15 cellular contexts compared by ENCODE assay signal in the genomic region with DNA sequence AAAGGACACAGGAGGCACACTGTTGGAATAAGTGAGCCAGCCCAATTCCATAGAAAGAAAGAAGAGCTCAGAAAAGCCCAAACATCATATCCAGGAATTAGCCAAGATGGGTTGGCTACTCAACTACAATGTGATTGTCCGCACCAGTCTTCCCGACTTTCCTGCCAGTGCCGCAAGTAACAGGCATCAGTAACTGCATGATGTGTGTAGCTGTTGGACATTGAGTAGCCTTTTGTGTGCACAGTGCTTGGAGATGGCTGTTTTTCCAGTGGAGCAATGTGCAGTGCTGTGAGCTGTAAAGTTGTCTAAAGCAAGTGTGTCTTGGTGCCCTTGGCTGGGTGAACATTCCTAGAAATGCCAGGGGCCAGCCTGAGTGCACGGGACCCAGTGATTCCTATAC.
"Had no signal": no experiment of that assay in that cellular context is flagged by ENCODE, and none has a peak within 500 bp of the region (broad histone marks: within the 10 kb centered on the region; RNA-seq: fewer than 3 reads in every experiment).

No MANE protein-coding gene starts in this region.

- H3K4me3 ChIP-seq: lung, prostate gland, spleen, suprapubic skin had no signal

- H3K27me3 Mint-ChIP-seq: activated T-helper 17 cell treated with anti-CD3 and anti-CD28 coated beads, Interleukin-2, amount 50 U/mL, for 72 hours; naive B cell had no signal

- ATAC-seq: activated T-helper 17 cell treated with anti-CD3 and anti-CD28 coated beads, Interleukin-2, amount 50 U/mL, for 72 hours; foreskin keratinocyte; left colon; sciatic nerve had no signal

- H3K9me3 Mint-ChIP-seq: activated T-helper 17 cell treated with anti-CD3 and anti-CD28 coated beads, Interleukin-2, amount 50 U/mL, for 72 hours; naive B cell had no signal

- H3K4me3 Mint-ChIP-seq: activated T-helper 17 cell treated with anti-CD3 and anti-CD28 coated beads, Interleukin-2, amount 50 U/mL, for 72 hours; naive B cell had no signal

- H3K27ac Mint-ChIP-seq: activated T-helper 17 cell treated with anti-CD3 and anti-CD28 coated beads, Interleukin-2, amount 50 U/mL, for 72 hours had no signal

- H3K27ac ChIP-seq: brain microvascular endothelial cell, foreskin keratinocyte, prostate gland, spleen, suprapubic skin had no signal

- DNase-seq: activated CD4-positive, alpha-beta T cell treated with anti-CD3 and anti-CD28 coated beads for 4 hours; activated naive CD4-positive, alpha-beta T cell treated with anti-CD3 and anti-CD28 coated beads, Interleukin-2, amount 50 U/mL, for 16 hours; brain microvascular endothelial cell; foreskin keratinocyte; left colon; naive B cell; nucleus accumbens; spleen; stimulated activated CD4-positive, alpha-beta T cell treated with anti-CD3 and anti-CD28 coated beads, Interleukin-1b, Interleukin-23, amount 100 ng/mL, for 48 hours; stimulated activated naive CD4-positive, alpha-beta T cell had no signal
